ENCODE assay signal across 8 cellular contexts in the genomic region with DNA sequence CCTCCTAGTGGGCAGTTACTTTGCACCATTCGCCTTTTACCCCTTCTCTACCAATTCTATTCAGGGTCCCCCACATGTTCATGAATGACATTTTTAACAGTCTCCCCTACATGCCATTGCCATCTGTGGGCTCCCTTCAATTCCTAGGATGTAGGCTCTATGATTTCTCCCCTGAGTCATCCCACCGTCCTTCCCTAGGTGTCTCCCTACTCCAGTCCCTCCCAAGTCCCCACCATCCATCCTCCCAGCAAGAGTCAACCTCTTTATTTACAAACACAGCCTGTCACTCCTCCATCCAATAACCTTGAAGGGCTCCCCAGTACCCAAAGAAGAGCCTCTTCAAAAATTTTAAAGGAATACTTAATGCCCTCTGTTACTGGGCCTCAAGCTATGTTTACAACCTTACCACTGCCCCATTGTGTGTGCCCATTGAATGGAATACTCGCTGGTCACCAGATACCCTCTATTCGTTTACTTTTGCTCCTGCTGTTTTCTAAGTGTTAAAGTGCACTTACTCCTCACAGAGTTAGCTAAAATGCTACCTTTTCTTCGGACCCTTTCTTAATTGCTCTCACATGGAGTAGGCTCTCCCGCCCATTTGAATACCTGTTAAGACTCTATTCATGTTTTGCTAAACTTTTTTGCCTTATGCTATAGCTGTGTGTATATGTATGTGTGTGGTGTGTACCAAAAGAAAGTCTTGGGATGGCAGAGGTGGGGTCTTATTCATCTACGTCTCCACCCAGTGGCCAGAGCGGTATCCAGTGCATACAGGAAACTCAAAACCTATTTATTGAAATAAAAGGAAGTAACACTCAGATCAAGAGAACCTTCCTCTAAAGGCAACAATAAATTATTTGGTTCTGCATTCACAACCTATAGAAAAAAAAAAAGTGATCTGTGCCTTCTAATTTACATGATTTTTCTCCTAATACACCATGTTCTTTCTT.
DNase-seq lines count a peak whose midpoint lies in the region; ATAC-seq and TF ChIP-seq lines count a peak whose summit lies in the region.

No MANE protein-coding gene starts in this region.

- CTCF ChIA-PET in HEK293T (lab: Yijun Ruan, JAX) = no interaction called here

- H3K27ac ChIP-seq in OCI-LY3 (ENCODE audit: low read length) = peak overlapping the region; percentile 15; the same call in 1 of the 2 replicates
- H3K27ac ChIP-seq in hepatocyte = no peak overlapping the region

- H3K4me2 ChIP-seq in OCI-LY3 (ENCODE audit: low read length) = peak overlapping the region; percentile 9
- no peak overlapping the region for H3K4me2 ChIP-seq in hepatocyte

- POLR2A ChIA-PET in HEK293T (lab: Yijun Ruan, JAX) = no interaction called here
- POLR2A ChIA-PET in naive thymus-derived CD8-positive, alpha-beta T cell (lab: Charles Lee) = no interaction called here

- no peaks in the 10 kb centered on the region for H3K9me3 ChIP-seq in BE2C
- H3K9me3 ChIP-seq in OCI-LY3 (ENCODE audit: insufficient read depth, low read length) = no peaks in the 10 kb centered on the region
- no peaks in the 10 kb centered on the region for H3K9me3 ChIP-seq in hepatocyte (ENCODE audit: low read depth)

- ATAC-seq in GM21529 (IDR thresholded peaks at IDR 0.05; ENCODE audit: unreplicated experiment) = no peak
- ATAC-seq in naive thymus-derived CD8-positive, alpha-beta T cell = no peak

- no peak overlapping the region for H2AFZ ChIP-seq in OCI-LY3 (ENCODE audit: low read depth, low read length)
- no peak overlapping the region for H2AFZ ChIP-seq in hepatocyte

- no peak overlapping the region for H3K27ac Mint-ChIP-seq in naive thymus-derived CD8-positive, alpha-beta T cell

- H3K9me3 Mint-ChIP-seq in naive thymus-derived CD8-positive, alpha-beta T cell = peaks cover 0 to 12% (median 4%) of the 10 kb centered on the region in 9 donors

- no peaks in the 10 kb centered on the region for H3K27me3 ChIP-seq in BE2C
- no peaks in the 10 kb centered on the region for H3K27me3 ChIP-seq in OCI-LY3 (ENCODE audit: low read depth, low read length)
- no peaks in the 10 kb centered on the region for H3K27me3 ChIP-seq in hepatocyte

- H3K4me3 ChIP-seq in BE2C (ENCODE audit: low read depth, low read length) (no peak overlapping the region), OCI-LY3 (ENCODE audit: low read length) (no peak overlapping the region), hepatocyte (no peak overlapping the region)

- DNase-seq in BE2C (peak; percentile 50), HEK293T (ENCODE audit: extremely low spot score) (peak; percentile 10), hepatocyte (ENCODE audit: low spot score) (peak; percentile 31), dedifferentiated amniotic fluid mesenchymal stem cell (ENCODE audit: extremely low spot score) (no peak), GM19240 (ENCODE audit: insufficient read length, low spot score) (no peak)
- no peak for DNase-seq in naive thymus-derived CD8-positive, alpha-beta T cell

- 63% methylated on average over 8 of the region's 8 CpGs for WGBS in hepatocyte (ENCODE audit: low lambda C conversion rate, missing lambda C conversion rate)

- H3K4me3 Mint-ChIP-seq in naive thymus-derived CD8-positive, alpha-beta T cell = no peak overlapping the region

- no peaks in the 10 kb centered on the region; the same call in 1 of the 2 replicates for H3K4me1 ChIP-seq in BE2C
- peaks cover 36% of the 10 kb centered on the region for H3K4me1 ChIP-seq in OCI-LY3 (ENCODE audit: low read length)
- no peaks in the 10 kb centered on the region for H3K4me1 ChIP-seq in hepatocyte (ENCODE audit: insufficient read depth)

- H3K79me2 ChIP-seq in OCI-LY3 (ENCODE audit: low read length) = no peaks in the 10 kb centered on the region
- H3K79me2 ChIP-seq in hepatocyte = no peaks in the 10 kb centered on the region

- H3K27me3 Mint-ChIP-seq in naive thymus-derived CD8-positive, alpha-beta T cell = peaks cover 2 to 23% (median 7%) of the 10 kb centered on the region in 5 donors

- TF ChIP-seq CTCF in BE2C (IDR thresholded peaks at IDR 0.05; ENCODE audit: low read depth, low read length) (peak; percentile 83), OCI-LY3 (IDR thresholded peaks at IDR 0.05; ENCODE audit: low read depth, low read length) (peak; percentile 57), hepatocyte (IDR thresholded peaks at IDR 0.05; ENCODE audit: poor library complexity) (peak; percentile 29)

- H4K20me1 ChIP-seq in OCI-LY3 (ENCODE audit: insufficient read depth, low read length) (no peaks in the 10 kb centered on the region), hepatocyte (ENCODE audit: insufficient read depth, poor library complexity, severe bottlenecking) (no peaks in the 10 kb centered on the region)

- H3K36me3 ChIP-seq in BE2C = no peaks in the 10 kb centered on the region
- no peaks in the 10 kb centered on the region for H3K36me3 ChIP-seq in OCI-LY3 (replicated peaks; ENCODE audit: low read depth, low read length)
- no peaks in the 10 kb centered on the region for H3K36me3 ChIP-seq in hepatocyte (replicated peaks; ENCODE audit: insufficient read depth, low read depth)

- H3K36me3 Mint-ChIP-seq in naive thymus-derived CD8-positive, alpha-beta T cell = peaks cover 0 to 10% (median 0%) of the 10 kb centered on the region in 3 donors

- H3K9me2 ChIP-seq in hepatocyte (replicated peaks; ENCODE audit: insufficient read depth) = no peaks in the 10 kb centered on the region

- H3K9ac ChIP-seq in OCI-LY3 (ENCODE audit: low read length) = no peak overlapping the region

- H3K4me1 Mint-ChIP-seq in naive thymus-derived CD8-positive, alpha-beta T cell = peaks cover 0 to 2% (median 0%) of the 10 kb centered on the region in 4 donors

TF ChIP-seq in HEK293T, 16 proteins besides CTCF, POLR2A, EP300 and RAD21:
- TF ChIP-seq LEF1 (IDR thresholded peaks at IDR 0.05; ENCODE audit: borderline replicate concordance) (no peak), SUZ12 (IDR thresholded peaks at IDR 0.05) (no peak), BHLHE40 (IDR thresholded peaks at IDR 0.05; ENCODE audit: borderline replicate concordance) (no peak), NFRKB (IDR thresholded peaks at IDR 0.05) (no peak), FOXA1 (IDR thresholded peaks at IDR 0.05) (no peak), L3MBTL2 (conservative IDR thresholded peaks at IDR 0.05) (no peak), FOXM1 (IDR thresholded peaks at IDR 0.05; ENCODE audit: borderline replicate concordance) (no peak), CTBP1 (IDR thresholded peaks at IDR 0.05; ENCODE audit: borderline replicate concordance) (no peak), ELF4 (IDR thresholded peaks at IDR 0.05) (no peak), HDGF (IDR thresholded peaks at IDR 0.05; ENCODE audit: borderline replicate concordance) (no peak)
- TF ChIP-seq, protein P1, sequence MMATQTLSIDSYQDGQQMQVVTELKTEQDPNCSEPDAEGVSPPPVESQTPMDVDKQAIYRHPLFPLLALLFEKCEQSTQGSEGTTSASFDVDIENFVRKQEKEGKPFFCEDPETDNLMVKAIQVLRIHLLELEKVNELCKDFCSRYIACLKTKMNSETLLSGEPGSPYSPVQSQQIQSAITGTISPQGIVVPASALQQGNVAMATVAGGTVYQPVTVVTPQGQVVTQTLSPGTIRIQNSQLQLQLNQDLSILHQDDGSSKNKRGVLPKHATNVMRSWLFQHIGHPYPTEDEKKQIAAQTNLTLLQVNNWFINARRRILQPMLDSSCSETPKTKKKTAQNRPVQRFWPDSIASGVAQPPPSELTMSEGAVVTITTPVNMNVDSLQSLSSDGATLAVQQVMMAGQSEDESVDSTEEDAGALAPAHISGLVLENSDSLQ (IDR thresholded peaks at IDR 0.05) = no peak
TF ChIP-seq in HEK293T: peak in this region for 0.

Comparison
In these comparisons a context has a peak if more than half of its experiments do, and no peak if none do; other contexts are left out.
1. DNase-seq: peak in BE2C (single experiment), HEK293T (single experiment) and hepatocyte (single experiment); none in dedifferentiated amniotic fluid mesenchymal stem cell (single experiment), GM19240 (single experiment) and naive thymus-derived CD8-positive, alpha-beta T cell (0 of 10).
2. CTCF ChIP-seq: peak in every context shown above with its lines; median percentile 83 in BE2C; 57 in OCI-LY3; 29 in hepatocyte.